Comparison of ENCODE assay signal across 33 cellular contexts in genomic region chr7:158919686-158920085, GRCh38.
"Had no signal": no experiment of that assay in that cellular context is flagged by ENCODE, and none has a peak within 500 bp of the region (broad histone marks: within the 10 kb centered on the region; RNA-seq: fewer than 3 reads in every experiment).

No MANE protein-coding gene starts in this region.

- H3K27ac Mint-ChIP-seq: activated B cell treated with CpG ODN at 0.5 μM for 24 hours; activated CD4-positive, alpha-beta memory T cell treated with anti-CD3 and anti-CD28 coated beads, Interleukin-2, amount 10 ng/mL, durations not matched to agents 7 days and 5 days; activated CD4-positive, alpha-beta T cell treated with anti-CD3 and anti-CD28 coated beads for 36 hours; activated CD4-positive, alpha-beta T cell treated with anti-CD3 and anti-CD28 coated beads, Interleukin-2, amount 10 ng/mL, durations not matched to agents 7 days and 5 days; activated CD8-positive, alpha-beta memory T cell treated with anti-CD3 and anti-CD28 coated beads, Interleukin-2, amount 10 ng/mL, durations not matched to agents 7 days and 5 days; activated CD8-positive, alpha-beta T cell treated with anti-CD3 and anti-CD28 coated beads, Interleukin-2, amount 10 ng/mL, durations not matched to agents 7 days and 5 days; activated naive CD4-positive, alpha-beta T cell treated with anti-CD3 and anti-CD28 coated beads, Interleukin-2, amount 10 ng/mL, durations not matched to agents 7 days and 5 days; activated naive CD4-positive, alpha-beta T cell treated with anti-CD3 and anti-CD28 coated beads, Interleukin-2, amount 50 U/mL, for 24 hours; activated naive CD8-positive, alpha-beta T cell; activated naive CD8-positive, alpha-beta T cell treated with anti-CD3 and anti-CD28 coated beads, Interleukin-2, amount 10 ng/mL, durations not matched to agents 7 days and 5 days; activated naive CD8-positive, alpha-beta T cell treated with anti-CD3 and anti-CD28 coated beads, Interleukin-2, amount 50 U/mL, for 24 hours; activated T-cell treated with anti-CD3 and anti-CD28 coated beads, Interleukin-2, amount 50 U/mL, for 24 hours; activated T-helper 2 cell treated with anti-CD3 and anti-CD28 coated beads, Interferon-gamma antibody, Interleukin-2, Interleukin-4, amounts not matched to agents 10 μg/mL and 5 μg/mL and 100 μg/mL, durations not matched to agents 14 hours and 24 hours and 36 hours; T-helper 1 cell treated with Interleukin-12 subunit alpha and Interleukin-12 subunit beta and Interleukin-4 antibody, amounts not matched to agents 30 μg/mL and 1 μg/mL, for 36 hours; T-helper 2 cell treated with Interferon-gamma antibody and Interleukin-4, amounts not matched to agents 5 μg/mL and 100 μg/mL, for 36 hours had no signal

- H3K27me3 ChIP-seq: ascending aorta, cardiac muscle cell had no signal

- DNase-seq: activated B cell treated with CpG ODN at 0.5 μM for 24 hours; activated CD4-positive, alpha-beta memory T cell treated with anti-CD3 and anti-CD28 coated beads, Interleukin-2, amount 10 ng/mL, durations not matched to agents 7 days and 5 days; activated CD4-positive, alpha-beta T cell treated with anti-CD3 and anti-CD28 coated beads for 36 hours; activated CD4-positive, alpha-beta T cell treated with anti-CD3 and anti-CD28 coated beads for 48 hours; activated CD4-positive, alpha-beta T cell treated with anti-CD3 and anti-CD28 coated beads, Interleukin-2, amount 10 ng/mL, durations not matched to agents 7 days and 5 days; activated CD4-positive, alpha-beta T cell treated with anti-CD3 and anti-CD28 coated beads, Interleukin-2, amount 50 U/mL, for 48 hours; activated CD4-positive, CD25-positive, alpha-beta regulatory T cell treated with anti-CD3 and anti-CD28 coated beads, Interleukin-2, amount 50 U/mL, for 72 hours; activated CD8-positive, alpha-beta memory T cell treated with anti-CD3 and anti-CD28 coated beads for 24 hours; activated CD8-positive, alpha-beta memory T cell treated with anti-CD3 and anti-CD28 coated beads, Interleukin-2, amount 10 ng/mL, durations not matched to agents 7 days and 5 days; activated CD8-positive, alpha-beta memory T cell treated with anti-CD3 and anti-CD28 coated beads, Interleukin-2, amount 50 U/mL, for 48 hours; activated CD8-positive, alpha-beta T cell treated with anti-CD3 and anti-CD28 coated beads, Interleukin-2, amount 10 ng/mL, durations not matched to agents 7 days and 5 days; activated effector memory CD4-positive, alpha-beta T cell treated with Interleukin-2 at 50 U/mL for 16 hours; activated gamma-delta T cell; activated naive CD4-positive, alpha-beta T cell treated with anti-CD3 and anti-CD28 coated beads, Interleukin-2, amount 10 ng/mL, durations not matched to agents 7 days and 5 days; activated naive CD4-positive, alpha-beta T cell treated with Interleukin-2 at 50 U/mL for 16 hours; activated naive CD8-positive, alpha-beta T cell treated with anti-CD3 and anti-CD28 coated beads, Interleukin-2, amount 10 ng/mL, durations not matched to agents 7 days and 5 days; activated naive CD8-positive, alpha-beta T cell treated with anti-CD3 and anti-CD28 coated beads, Interleukin-2, amount 50 U/mL, for 24 hours; activated T-cell treated with anti-CD3 and anti-CD28 coated beads, Interleukin-2, amount 50 U/mL, for 24 hours; activated T-cell treated with anti-CD3 and anti-CD28 coated beads, Interleukin-2, amount 50 U/mL, for 48 hours; central memory CD4-positive, alpha-beta T cell; SW 1271; T-helper 1 cell; T-helper 2 cell; T-helper 9 cell had no signal

- H3K9me3 Mint-ChIP-seq: activated B cell treated with CpG ODN at 0.5 μM for 24 hours; activated CD4-positive, alpha-beta memory T cell treated with anti-CD3 and anti-CD28 coated beads, Interleukin-2, amount 10 ng/mL, durations not matched to agents 7 days and 5 days; activated CD4-positive, alpha-beta T cell treated with anti-CD3 and anti-CD28 coated beads, Interleukin-2, amount 10 ng/mL, durations not matched to agents 7 days and 5 days; activated naive CD4-positive, alpha-beta T cell treated with anti-CD3 and anti-CD28 coated beads, Interleukin-2, amount 10 ng/mL, durations not matched to agents 7 days and 5 days; activated naive CD4-positive, alpha-beta T cell treated with anti-CD3 and anti-CD28 coated beads, Interleukin-2, amount 50 U/mL, for 24 hours; activated naive CD8-positive, alpha-beta T cell treated with anti-CD3 and anti-CD28 coated beads, Interleukin-2, amount 10 ng/mL, durations not matched to agents 7 days and 5 days; activated naive CD8-positive, alpha-beta T cell treated with anti-CD3 and anti-CD28 coated beads, Interleukin-2, amount 50 U/mL, for 24 hours; activated T-cell treated with anti-CD3 and anti-CD28 coated beads, Interleukin-2, amount 50 U/mL, for 24 hours; activated T-helper 2 cell treated with anti-CD3 and anti-CD28 coated beads, Interferon-gamma antibody, Interleukin-2, Interleukin-4, amounts not matched to agents 10 μg/mL and 5 μg/mL and 100 μg/mL, durations not matched to agents 14 hours and 24 hours and 36 hours; brain; T-helper 1 cell treated with Interleukin-12 subunit alpha and Interleukin-12 subunit beta and Interleukin-4 antibody, amounts not matched to agents 30 μg/mL and 1 μg/mL, for 36 hours; T-helper 2 cell treated with Interferon-gamma antibody and Interleukin-4, amounts not matched to agents 5 μg/mL and 100 μg/mL, for 36 hours had no signal

- H3K4me1 ChIP-seq: ascending aorta had no signal

- H3K4me3 ChIP-seq: ascending aorta, cardiac muscle cell had no signal

- H3K27ac ChIP-seq: ascending aorta, cardiac muscle cell, VCaP had no signal

- H3K27me3 Mint-ChIP-seq: activated B cell treated with CpG ODN at 0.5 μM for 24 hours; activated CD4-positive, alpha-beta memory T cell treated with anti-CD3 and anti-CD28 coated beads, Interleukin-2, amount 10 ng/mL, durations not matched to agents 7 days and 5 days; activated CD4-positive, alpha-beta T cell treated with anti-CD3 and anti-CD28 coated beads for 36 hours; activated CD4-positive, alpha-beta T cell treated with anti-CD3 and anti-CD28 coated beads, Interleukin-2, amount 10 ng/mL, durations not matched to agents 7 days and 5 days; activated CD8-positive, alpha-beta memory T cell treated with anti-CD3 and anti-CD28 coated beads, Interleukin-2, amount 10 ng/mL, durations not matched to agents 7 days and 5 days; activated naive CD4-positive, alpha-beta T cell treated with anti-CD3 and anti-CD28 coated beads, Interleukin-2, amount 10 ng/mL, durations not matched to agents 7 days and 5 days; activated naive CD4-positive, alpha-beta T cell treated with anti-CD3 and anti-CD28 coated beads, Interleukin-2, amount 50 U/mL, for 24 hours; activated naive CD8-positive, alpha-beta T cell; activated naive CD8-positive, alpha-beta T cell treated with anti-CD3 and anti-CD28 coated beads, Interleukin-2, amount 10 ng/mL, durations not matched to agents 7 days and 5 days; activated naive CD8-positive, alpha-beta T cell treated with anti-CD3 and anti-CD28 coated beads, Interleukin-2, amount 50 U/mL, for 24 hours; activated T-cell treated with anti-CD3 and anti-CD28 coated beads, Interleukin-2, amount 50 U/mL, for 24 hours; brain had no signal

- H3K4me3 Mint-ChIP-seq: activated B cell treated with CpG ODN at 0.5 μM for 24 hours; activated CD4-positive, alpha-beta memory T cell treated with anti-CD3 and anti-CD28 coated beads, Interleukin-2, amount 10 ng/mL, durations not matched to agents 7 days and 5 days; activated CD4-positive, alpha-beta T cell treated with anti-CD3 and anti-CD28 coated beads for 36 hours; activated CD4-positive, alpha-beta T cell treated with anti-CD3 and anti-CD28 coated beads, Interleukin-2, amount 10 ng/mL, durations not matched to agents 7 days and 5 days; activated CD8-positive, alpha-beta memory T cell treated with anti-CD3 and anti-CD28 coated beads, Interleukin-2, amount 10 ng/mL, durations not matched to agents 7 days and 5 days; activated CD8-positive, alpha-beta T cell treated with anti-CD3 and anti-CD28 coated beads, Interleukin-2, amount 10 ng/mL, durations not matched to agents 7 days and 5 days; activated naive CD4-positive, alpha-beta T cell treated with anti-CD3 and anti-CD28 coated beads, Interleukin-2, amount 10 ng/mL, durations not matched to agents 7 days and 5 days; activated naive CD4-positive, alpha-beta T cell treated with anti-CD3 and anti-CD28 coated beads, Interleukin-2, amount 50 U/mL, for 24 hours; activated naive CD8-positive, alpha-beta T cell; activated naive CD8-positive, alpha-beta T cell treated with anti-CD3 and anti-CD28 coated beads, Interleukin-2, amount 10 ng/mL, durations not matched to agents 7 days and 5 days; activated naive CD8-positive, alpha-beta T cell treated with anti-CD3 and anti-CD28 coated beads, Interleukin-2, amount 50 U/mL, for 24 hours; activated T-cell treated with anti-CD3 and anti-CD28 coated beads, Interleukin-2, amount 50 U/mL, for 24 hours; brain; T-helper 1 cell treated with Interleukin-12 subunit alpha and Interleukin-12 subunit beta and Interleukin-4 antibody, amounts not matched to agents 30 μg/mL and 1 μg/mL, for 36 hours; T-helper 2 cell treated with Interferon-gamma antibody and Interleukin-4, amounts not matched to agents 5 μg/mL and 100 μg/mL, for 36 hours had no signal

- H3K4me1 Mint-ChIP-seq: activated B cell treated with CpG ODN at 0.5 μM for 24 hours; activated CD4-positive, alpha-beta memory T cell treated with anti-CD3 and anti-CD28 coated beads, Interleukin-2, amount 10 ng/mL, durations not matched to agents 7 days and 5 days; activated CD4-positive, alpha-beta T cell treated with anti-CD3 and anti-CD28 coated beads for 36 hours; activated CD4-positive, alpha-beta T cell treated with anti-CD3 and anti-CD28 coated beads, Interleukin-2, amount 10 ng/mL, durations not matched to agents 7 days and 5 days; activated CD8-positive, alpha-beta memory T cell treated with anti-CD3 and anti-CD28 coated beads, Interleukin-2, amount 10 ng/mL, durations not matched to agents 7 days and 5 days; activated naive CD4-positive, alpha-beta T cell treated with anti-CD3 and anti-CD28 coated beads, Interleukin-2, amount 10 ng/mL, durations not matched to agents 7 days and 5 days; activated naive CD4-positive, alpha-beta T cell treated with anti-CD3 and anti-CD28 coated beads, Interleukin-2, amount 50 U/mL, for 24 hours; activated naive CD8-positive, alpha-beta T cell treated with anti-CD3 and anti-CD28 coated beads, Interleukin-2, amount 10 ng/mL, durations not matched to agents 7 days and 5 days; activated naive CD8-positive, alpha-beta T cell treated with anti-CD3 and anti-CD28 coated beads, Interleukin-2, amount 50 U/mL, for 24 hours; brain had no signal

- H3K9me3 ChIP-seq: ascending aorta had no signal
